1 cellular context compared by ENCODE assay signal in the genomic region with DNA sequence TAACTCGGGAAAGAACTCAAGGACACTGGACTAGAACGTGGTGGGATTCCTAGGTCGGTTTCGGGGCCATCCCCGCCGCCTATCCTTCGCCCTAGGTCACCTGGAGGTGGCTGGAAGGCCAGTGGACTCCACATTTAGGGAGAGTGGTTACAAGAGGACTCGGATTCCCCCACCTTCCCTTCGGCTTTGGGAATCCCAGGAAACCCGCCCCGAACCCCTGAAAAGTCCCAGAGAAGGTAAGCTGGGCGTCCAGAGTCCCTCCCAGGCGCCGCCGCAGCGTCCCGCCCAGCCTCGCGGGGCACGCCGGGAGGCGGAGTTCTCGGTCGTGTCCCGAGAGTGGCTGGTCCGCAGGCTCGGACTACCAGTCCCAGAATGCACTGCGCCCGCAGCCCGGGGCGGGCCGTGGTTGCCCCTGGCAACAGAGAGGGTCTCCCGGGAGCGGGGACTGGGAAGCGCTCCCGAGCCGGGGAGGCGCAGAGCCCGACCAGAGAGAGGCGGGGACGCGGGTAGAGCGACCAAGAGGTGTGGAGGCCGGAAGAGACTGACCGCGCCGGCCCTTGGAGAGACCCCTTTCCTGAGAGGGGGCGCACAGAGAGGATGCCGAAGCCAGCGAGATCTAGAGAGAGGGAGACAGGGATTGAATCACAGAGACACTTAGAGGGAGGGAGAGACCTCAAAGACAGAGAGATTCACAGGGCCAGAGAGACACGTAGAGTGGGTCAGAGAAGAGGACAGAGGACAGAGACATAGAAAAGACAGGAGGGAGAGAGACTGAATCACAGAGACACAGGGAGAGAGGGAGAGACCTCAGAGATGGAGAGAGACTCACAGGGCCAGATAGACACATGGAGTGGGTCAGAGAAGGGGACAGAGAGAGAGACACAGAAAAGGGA.
A peak's percentile ranks its signal among the peaks of the same experiment; 100 is the strongest.
TF ChIP-seq lines count a peak whose summit lies in the region.

No MANE protein-coding gene starts in this region.

TF ChIP-seq in K562, 482 proteins besides CTCF, POLR2A, EP300 and RAD21 (continued from another document and continues in another):
- TF ChIP-seq, protein P1, sequence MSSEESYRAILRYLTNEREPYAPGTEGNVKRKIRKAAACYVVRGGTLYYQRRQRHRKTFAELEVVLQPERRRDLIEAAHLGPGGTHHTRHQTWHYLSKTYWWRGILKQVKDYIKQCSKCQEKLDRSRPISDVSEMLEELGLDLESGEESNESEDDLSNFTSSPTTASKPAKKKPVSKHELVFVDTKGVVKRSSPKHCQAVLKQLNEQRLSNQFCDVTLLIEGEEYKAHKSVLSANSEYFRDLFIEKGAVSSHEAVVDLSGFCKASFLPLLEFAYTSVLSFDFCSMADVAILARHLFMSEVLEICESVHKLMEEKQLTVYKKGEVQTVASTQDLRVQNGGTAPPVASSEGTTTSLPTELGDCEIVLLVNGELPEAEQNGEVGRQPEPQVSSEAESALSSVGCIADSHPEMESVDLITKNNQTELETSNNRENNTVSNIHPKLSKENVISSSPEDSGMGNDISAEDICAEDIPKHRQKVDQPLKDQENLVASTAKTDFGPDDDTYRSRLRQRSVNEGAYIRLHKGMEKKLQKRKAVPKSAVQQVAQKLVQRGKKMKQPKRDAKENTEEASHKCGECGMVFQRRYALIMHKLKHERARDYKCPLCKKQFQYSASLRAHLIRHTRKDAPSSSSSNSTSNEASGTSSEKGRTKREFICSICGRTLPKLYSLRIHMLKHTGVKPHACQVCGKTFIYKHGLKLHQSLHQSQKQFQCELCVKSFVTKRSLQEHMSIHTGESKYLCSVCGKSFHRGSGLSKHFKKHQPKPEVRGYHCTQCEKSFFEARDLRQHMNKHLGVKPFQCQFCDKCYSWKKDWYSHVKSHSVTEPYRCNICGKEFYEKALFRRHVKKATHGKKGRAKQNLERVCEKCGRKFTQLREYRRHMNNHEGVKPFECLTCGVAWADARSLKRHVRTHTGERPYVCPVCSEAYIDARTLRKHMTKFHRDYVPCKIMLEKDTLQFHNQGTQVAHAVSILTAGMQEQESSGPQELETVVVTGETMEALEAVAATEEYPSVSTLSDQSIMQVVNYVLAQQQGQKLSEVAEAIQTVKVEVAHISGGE (CRISPR knock-in tag; IDR thresholded peaks at IDR 0.05) = peak in 1 of 3 experiments; percentile 54; a peak in 1 of 6 replicates
- no peak for TF ChIP-seq ZNF766 (CRISPR knock-in tag; conservative IDR thresholded peaks at IDR 0.05)
- TF ChIP-seq, protein P2, sequence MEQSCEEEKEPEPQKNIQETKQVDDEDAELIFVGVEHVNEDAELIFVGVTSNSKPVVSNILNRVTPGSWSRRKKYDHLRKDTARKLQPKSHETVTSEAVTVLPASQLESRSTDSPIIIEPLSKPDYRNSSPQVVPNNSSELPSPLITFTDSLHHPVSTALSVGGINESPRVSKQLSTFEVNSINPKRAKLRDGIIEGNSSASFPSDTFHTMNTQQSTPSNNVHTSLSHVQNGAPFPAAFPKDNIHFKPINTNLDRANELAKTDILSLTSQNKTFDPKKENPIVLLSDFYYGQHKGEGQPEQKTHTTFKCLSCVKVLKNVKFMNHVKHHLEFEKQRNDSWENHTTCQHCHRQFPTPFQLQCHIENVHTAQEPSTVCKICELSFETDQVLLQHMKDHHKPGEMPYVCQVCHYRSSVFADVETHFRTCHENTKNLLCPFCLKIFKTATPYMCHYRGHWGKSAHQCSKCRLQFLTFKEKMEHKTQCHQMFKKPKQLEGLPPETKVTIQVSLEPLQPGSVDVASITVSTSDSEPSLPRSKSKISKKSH (CRISPR knock-in tag; IDR thresholded peaks at IDR 0.05) = no peak
- TF ChIP-seq KLF6 (CRISPR knock-in tag; IDR thresholded peaks at IDR 0.05; ENCODE audit: borderline replicate concordance) = no peak
- no peak for TF ChIP-seq MXD1 (CRISPR knock-in tag; IDR thresholded peaks at IDR 0.05; ENCODE audit: borderline replicate concordance, poor library complexity, severe bottlenecking)
- TF ChIP-seq HDAC1 (IDR thresholded peaks at IDR 0.05) = no peak
- TF ChIP-seq ZNF263 (CRISPR knock-in tag; IDR thresholded peaks at IDR 0.05; ENCODE audit: borderline replicate concordance) = no peak
- TF ChIP-seq PHF21A (IDR thresholded peaks at IDR 0.05; ENCODE audit: borderline replicate concordance, low read depth) = no peak
- TF ChIP-seq TCF3 (CRISPR knock-in tag; IDR thresholded peaks at IDR 0.05) = no peak
- TF ChIP-seq NFE2 (IDR thresholded peaks at IDR 0.05; ENCODE audit: low read depth) = no peak
- TF ChIP-seq SETDB1 (IDR thresholded peaks at IDR 0.05; ENCODE audit: low read length) = no peak
- TF ChIP-seq ZNF609 (CRISPR knock-in tag; IDR thresholded peaks at IDR 0.05; ENCODE audit: borderline replicate concordance) = no peak
- TF ChIP-seq CTCFL (IDR thresholded peaks at IDR 0.05; ENCODE audit: borderline replicate concordance, insufficient read depth, low read depth, low read length, poor library complexity, severe bottlenecking) = no peak
- TF ChIP-seq CBX8 (IDR thresholded peaks at IDR 0.05; ENCODE audit: borderline replicate concordance, extremely low read depth, low read depth, low read length, poor library complexity, severe bottlenecking) = no peak
- TF ChIP-seq, protein P3, sequence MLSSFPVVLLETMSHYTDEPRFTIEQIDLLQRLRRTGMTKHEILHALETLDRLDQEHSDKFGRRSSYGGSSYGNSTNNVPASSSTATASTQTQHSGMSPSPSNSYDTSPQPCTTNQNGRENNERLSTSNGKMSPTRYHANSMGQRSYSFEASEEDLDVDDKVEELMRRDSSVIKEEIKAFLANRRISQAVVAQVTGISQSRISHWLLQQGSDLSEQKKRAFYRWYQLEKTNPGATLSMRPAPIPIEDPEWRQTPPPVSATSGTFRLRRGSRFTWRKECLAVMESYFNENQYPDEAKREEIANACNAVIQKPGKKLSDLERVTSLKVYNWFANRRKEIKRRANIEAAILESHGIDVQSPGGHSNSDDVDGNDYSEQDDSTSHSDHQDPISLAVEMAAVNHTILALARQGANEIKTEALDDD (IDR thresholded peaks at IDR 0.05) = no peak
- TF ChIP-seq BACH1 (tag; IDR thresholded peaks at IDR 0.05) = no peak
- no peak for TF ChIP-seq GATAD2B (IDR thresholded peaks at IDR 0.05; ENCODE audit: borderline replicate concordance)
- TF ChIP-seq JUND (IDR thresholded peaks at IDR 0.05; ENCODE audit: borderline replicate concordance, low read depth, low read length) = no peak
- TF ChIP-seq JUND (tag; IDR thresholded peaks at IDR 0.05; ENCODE audit: borderline replicate concordance, low read depth, low read length) = no peak
- no peak for TF ChIP-seq SMARCA4 (IDR thresholded peaks at IDR 0.05)
- TF ChIP-seq PRMT5 (CRISPR knock-in tag; IDR thresholded peaks at IDR 0.05) = no peak
- peak; percentile 76 for TF ChIP-seq RB1 (IDR thresholded peaks at IDR 0.05; ENCODE audit: low read depth)
- no peak for TF ChIP-seq ZNF398 (CRISPR knock-in tag; IDR thresholded peaks at IDR 0.05)
- TF ChIP-seq RNF2 (IDR thresholded peaks at IDR 0.05) = no peak
- TF ChIP-seq ZNF3 (CRISPR knock-in tag; IDR thresholded peaks at IDR 0.05) = no peak
- no peak for TF ChIP-seq BCL6 (CRISPR knock-in tag; IDR thresholded peaks at IDR 0.05)
- TF ChIP-seq ATF3 (IDR thresholded peaks at IDR 0.05) = no peak
- no peak for TF ChIP-seq ATF3 (CRISPR knock-in tag; conservative IDR thresholded peaks at IDR 0.05)
- TF ChIP-seq KHSRP (IDR thresholded peaks at IDR 0.05) = no peak
- TF ChIP-seq ZNF561 (CRISPR knock-in tag; conservative IDR thresholded peaks at IDR 0.05) = no peak
- TF ChIP-seq CHD1 (IDR thresholded peaks at IDR 0.05; ENCODE audit: low read length) = no peak
- TF ChIP-seq, protein P4, sequence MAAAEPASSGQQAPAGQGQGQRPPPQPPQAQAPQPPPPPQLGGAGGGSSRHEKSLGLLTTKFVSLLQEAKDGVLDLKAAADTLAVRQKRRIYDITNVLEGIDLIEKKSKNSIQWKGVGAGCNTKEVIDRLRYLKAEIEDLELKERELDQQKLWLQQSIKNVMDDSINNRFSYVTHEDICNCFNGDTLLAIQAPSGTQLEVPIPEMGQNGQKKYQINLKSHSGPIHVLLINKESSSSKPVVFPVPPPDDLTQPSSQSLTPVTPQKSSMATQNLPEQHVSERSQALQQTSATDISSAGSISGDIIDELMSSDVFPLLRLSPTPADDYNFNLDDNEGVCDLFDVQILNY (CRISPR knock-in tag; IDR thresholded peaks at IDR 0.05) = no peak
- TF ChIP-seq TEAD1 (CRISPR knock-in tag; IDR thresholded peaks at IDR 0.05) = no peak
- TF ChIP-seq SMARCB1 (IDR thresholded peaks at IDR 0.05; ENCODE audit: insufficient read length, low read depth) = no peak
- TF ChIP-seq ATF7 (IDR thresholded peaks at IDR 0.05) = no peak
- peak; percentile 96 for TF ChIP-seq ZNF143 (CRISPR knock-in tag; IDR thresholded peaks at IDR 0.05)
- no peak for TF ChIP-seq HNRNPK (IDR thresholded peaks at IDR 0.05; ENCODE audit: low read depth, low read length, poor library complexity, severe bottlenecking)
- TF ChIP-seq E2F1 (CRISPR knock-in tag; IDR thresholded peaks at IDR 0.05) = no peak; the same call in 1 of the 2 replicates
- no peak for TF ChIP-seq BRCA1 (IDR thresholded peaks at IDR 0.05)
- no peak for TF ChIP-seq BRCA1 (CRISPR knock-in tag; IDR thresholded peaks at IDR 0.05)
